ENCODE assay signal across 13 cellular contexts in the genomic region with DNA sequence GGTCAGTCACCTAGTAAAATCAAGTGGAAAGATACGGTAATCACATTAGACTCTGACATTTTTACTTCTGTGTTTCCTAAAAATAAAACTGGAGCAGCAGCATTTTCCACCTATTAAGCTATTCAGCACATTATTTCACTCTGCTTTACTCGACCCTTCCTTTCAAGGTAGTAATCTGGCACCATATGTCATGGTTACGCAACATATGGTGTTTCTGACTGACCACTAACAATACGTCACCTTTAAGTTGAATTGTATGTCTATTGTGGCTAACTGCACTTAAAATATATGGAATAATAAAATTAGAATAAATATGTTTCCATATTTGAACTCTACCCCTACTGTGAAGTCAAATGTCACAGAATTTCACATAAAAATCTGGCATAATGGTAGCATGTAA.
DNase-seq lines count a peak whose midpoint lies in the region; ATAC-seq, FAIRE-seq and TF ChIP-seq lines count a peak whose summit lies in the region.
"Had no signal": no experiment of that assay in that cellular context is flagged by ENCODE, and none has a peak within 500 bp of the region (broad histone marks: within the 10 kb centered on the region; RNA-seq: fewer than 3 reads in every experiment).

No MANE protein-coding gene starts in this region.

- H3K27me3 Mint-ChIP-seq in CD8-positive, alpha-beta T cell (ENCODE audit: low read depth): no peaks in the 10 kb centered on the region

- CTCF ChIA-PET in HepG2 (lab: Yijun Ruan, JAX; ENCODE audit: low intra/inter-chr PET ratio, low total read pairs): no interaction called here
- CTCF ChIA-PET in CD8-positive, alpha-beta T cell (lab: Charles Lee): no interaction called here

- TF ChIP-seq EP300 in HepG2 (IDR thresholded peaks at IDR 0.05; ENCODE audit: low read depth in 2 of 2, low read length in 2 of 2): no peak
- TF ChIP-seq EP300 in HepG2 (CRISPR knock-in tag; IDR thresholded peaks at IDR 0.05; ENCODE audit: borderline replicate concordance): no peak

- H3K27me3 ChIP-seq in HepG2 (ENCODE audit: control insufficient read depth in 1 of 2, insufficient read depth in 2 of 2, low read length in 2 of 2) (no peaks in the 10 kb centered on the region), right lobe of liver (no peaks in the 10 kb centered on the region)
- no peaks in the 10 kb centered on the region for H3K27me3 ChIP-seq in CD8-positive, alpha-beta T cell (ENCODE audit: insufficient read depth, low read length)

- POLR2A ChIA-PET in HepG2 (lab: Yijun Ruan, JAX): no interaction called here
- POLR2A ChIA-PET in CD8-positive, alpha-beta T cell (lab: Charles Lee): no interaction called here

- H3K4me2 ChIP-seq in HepG2 (ENCODE audit: low read depth, low read length): no peak overlapping the region

- H3K36me3 Mint-ChIP-seq in CD8-positive, alpha-beta T cell: no peaks in the 10 kb centered on the region

- TF ChIP-seq POLR2A in HepG2 (IDR thresholded peaks at IDR 0.05; ENCODE audit: insufficient read depth in 1 of 2, low read depth in 2 of 2, low read length in 2 of 2): no peak
- TF ChIP-seq POLR2A in right lobe of liver (IDR thresholded peaks at IDR 0.05): no peak

- H2AFZ ChIP-seq in HepG2 (ENCODE audit: low read length): no peak overlapping the region

- H3K27ac ChIP-seq in HepG2 (ENCODE audit: extremely low read length, insufficient read depth, low read length) (no peak overlapping the region), right lobe of liver (no peak overlapping the region)
- H3K27ac ChIP-seq in CD8-positive, alpha-beta T cell (ENCODE audit: low read depth, low read length): no peak overlapping the region

- no peak overlapping the region for H3K9ac ChIP-seq in HepG2 (ENCODE audit: insufficient read depth, low read depth, low read length)

- H3K9me3 Mint-ChIP-seq in CD8-positive, alpha-beta T cell: no peaks in the 10 kb centered on the region
- H3K9me3 Mint-ChIP-seq: CD4-positive, alpha-beta T cell had no signal

- no peak for ATAC-seq in HepG2
- no peak for ATAC-seq in right lobe of liver
- ATAC-seq in CD8-positive, alpha-beta T cell: no peak

- H3K9me3 ChIP-seq in HepG2 (ENCODE audit: low read length): no peaks in the 10 kb centered on the region
- no peaks in the 10 kb centered on the region for H3K9me3 ChIP-seq in right lobe of liver
- no peaks in the 10 kb centered on the region for H3K9me3 ChIP-seq in CD8-positive, alpha-beta T cell (ENCODE audit: low read length)

- H3K4me3 ChIP-seq in HepG2 (replicated peaks in 1 of 3; ENCODE audit: insufficient read depth in 1 of 3, low read depth in 2 of 3, low read length in 3 of 3): no peak overlapping the region
- H3K4me3 ChIP-seq in right lobe of liver: no peak overlapping the region
- no peak overlapping the region for H3K4me3 ChIP-seq in choroid plexus epithelial cell (ENCODE audit: low read depth, low read length)
- no peak overlapping the region for H3K4me3 ChIP-seq in CD8-positive, alpha-beta T cell (ENCODE audit: low read depth, low read length)

- H4K20me1 ChIP-seq in HepG2 (ENCODE audit: insufficient read depth, low read length): no peaks in the 10 kb centered on the region

- intact Hi-C loops in HepG2 (cut with micrococcal nuclease; ENCODE audit: unreplicated experiment) (no loop called here), right lobe of liver (cut with DNase I) (loop anchor here (5.0 kb wide), 1 partner anchor 216 kb away; a partner anchor contains a TSS)
- intact Hi-C loops in CD8-positive, alpha-beta T cell (cut with DNase I, micrococcal nuclease): no loop called here

- no peaks in the 10 kb centered on the region for H3K4me1 Mint-ChIP-seq in CD8-positive, alpha-beta T cell (ENCODE audit: low read depth)
- H3K4me1 Mint-ChIP-seq: B cell had no signal

- BruUV-seq in HepG2 (replicated peaks; lab: Mats Ljungman, UMichigan): no TSS peak

- TF ChIP-seq CTCF in HepG2 (CRISPR knock-in tag; IDR thresholded peaks at IDR 0.05) (no peak), right lobe of liver (IDR thresholded peaks at IDR 0.05) (no peak), choroid plexus epithelial cell (conservative IDR thresholded peaks at IDR 0.05; ENCODE audit: low read depth, low read length) (no peak)
- TF ChIP-seq CTCF in CD8-positive, alpha-beta T cell (IDR thresholded peaks at IDR 0.05): no peak

- no peak for FAIRE-seq in HepG2 (lab: Jason Lieb, UNC)
- FAIRE-seq: A204.1 had no signal

- DNase-seq in HepG2 (ENCODE audit: low spot score) (no peak), right lobe of liver (no peak), OCI-M1 (lab: John Stamatoyannopoulos, UW) (peak; percentile 14), choroid plexus epithelial cell (ENCODE audit: low read depth) (peak; percentile 6)
- DNase-seq in CD8-positive, alpha-beta T cell: no peak
- DNase-seq in effector CD8-positive, alpha-beta T cell (lab: John Stamatoyannopoulos, UW): no peak
- DNase-seq in activated CD4-positive, CD25-positive, alpha-beta regulatory T cell treated with anti-CD3 and anti-CD28 coated beads, Interleukin-2, amount 50 U/mL, for 72 hours: no peak
- DNase-seq: CD4-positive, alpha-beta T cell; DND-41; GF-D8; H7 had no signal

- H3K36me3 ChIP-seq in HepG2 (replicated peaks in 1 of 2; ENCODE audit: control insufficient read depth in 1 of 2, insufficient read depth in 2 of 2, low read length in 2 of 2) (peaks cover 11 to 42% of the 10 kb centered on the region in 2 experiments), right lobe of liver (peaks cover 0 to 68% (median 9%) of the 10 kb centered on the region in 4 donors)
- no peaks in the 10 kb centered on the region for H3K36me3 ChIP-seq in CD8-positive, alpha-beta T cell (ENCODE audit: insufficient read depth, low read length)

- WGBS in HepG2 (ENCODE audit: low lambda C conversion rate): 96% methylated on average over 4 of the region's 4 CpGs
- WGBS in right lobe of liver (ENCODE audit: insufficient coverage, low coverage, low lambda C conversion rate, missing lambda C conversion rate): 70% methylated on average over 4 of the region's 4 CpGs

- H3K79me2 ChIP-seq in HepG2 (ENCODE audit: insufficient read depth, low read length): no peaks in the 10 kb centered on the region

- no peak overlapping the region for H3K27ac Mint-ChIP-seq in CD8-positive, alpha-beta T cell
- H3K27ac Mint-ChIP-seq: B cell; CD4-positive, alpha-beta T cell had no signal

- in situ Hi-C loops in HepG2 (cut with HindIII; ENCODE audit: extremely low pct_ligation_motif_present, low pct_unique_long_range_greater_than_20kb): loop anchor here (5.0 kb wide), 1 partner anchor 216 kb away; a partner anchor contains a TSS

- no peak for TF ChIP-seq RAD21 in HepG2 (CRISPR knock-in tag; IDR thresholded peaks at IDR 0.05)

- H3K4me3 Mint-ChIP-seq in CD8-positive, alpha-beta T cell: no peak overlapping the region
- H3K4me3 Mint-ChIP-seq: B cell; CD4-positive, alpha-beta T cell had no signal

- H3K4me1 ChIP-seq in HepG2 (ENCODE audit: insufficient read depth, low read length) (no peaks in the 10 kb centered on the region), right lobe of liver (no peaks in the 10 kb centered on the region)
- H3K4me1 ChIP-seq in CD8-positive, alpha-beta T cell (ENCODE audit: insufficient read depth, low read length): no peaks in the 10 kb centered on the region

TF ChIP-seq in HepG2, 621 proteins besides CTCF, POLR2A, EP300 and RAD21:
- TF ChIP-seq NR2C2 (CRISPR knock-in tag; IDR thresholded peaks at IDR 0.05; ENCODE audit: borderline replicate concordance) (no peak), RFX3 (CRISPR knock-in tag; IDR thresholded peaks at IDR 0.05) (no peak), CEBPB (IDR thresholded peaks at IDR 0.05; ENCODE audit: borderline replicate concordance, low read depth, low read length) (peak; percentile 87), CEBPG (CRISPR knock-in tag; IDR thresholded peaks at IDR 0.05) (0 out of 2 replicates have a peak, but pooled peaks have one; percentile 29), STAG1 (CRISPR knock-in tag; IDR thresholded peaks at IDR 0.05) (no peak)
- TF ChIP-seq, protein P1, sequence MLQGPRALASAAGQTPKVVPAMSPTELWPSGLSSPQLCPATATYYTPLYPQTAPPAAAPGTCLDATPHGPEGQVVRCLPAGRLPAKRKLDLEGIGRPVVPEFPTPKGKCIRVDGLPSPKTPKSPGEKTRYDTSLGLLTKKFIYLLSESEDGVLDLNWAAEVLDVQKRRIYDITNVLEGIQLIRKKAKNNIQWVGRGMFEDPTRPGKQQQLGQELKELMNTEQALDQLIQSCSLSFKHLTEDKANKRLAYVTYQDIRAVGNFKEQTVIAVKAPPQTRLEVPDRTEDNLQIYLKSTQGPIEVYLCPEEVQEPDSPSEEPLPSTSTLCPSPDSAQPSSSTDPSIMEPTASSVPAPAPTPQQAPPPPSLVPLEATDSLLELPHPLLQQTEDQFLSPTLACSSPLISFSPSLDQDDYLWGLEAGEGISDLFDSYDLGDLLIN (CRISPR knock-in tag; IDR thresholded peaks at IDR 0.05; ENCODE audit: borderline replicate concordance): no peak
TF ChIP-seq in HepG2: peak in this region for 2.

Comparison
In these comparisons a context has a peak if more than half of its experiments do, and no peak if none do; other contexts are left out.
1. intact Hi-C loops: an anchor here in right lobe of liver (5.0 kb wide); none called in HepG2 and CD8-positive, alpha-beta T cell.
2. DNase-seq: peak in OCI-M1 (single experiment) and choroid plexus epithelial cell (single experiment); none in HepG2 (single experiment), right lobe of liver (0 of 3), CD8-positive, alpha-beta T cell (0 of 7), effector CD8-positive, alpha-beta T cell (single experiment) and activated CD4-positive, CD25-positive, alpha-beta regulatory T cell treated with anti-CD3 and anti-CD28 coated beads, Interleukin-2, amount 50 U/mL, for 72 hours (single experiment).